34 cellular contexts compared by ENCODE assay signal in the genomic region with DNA sequence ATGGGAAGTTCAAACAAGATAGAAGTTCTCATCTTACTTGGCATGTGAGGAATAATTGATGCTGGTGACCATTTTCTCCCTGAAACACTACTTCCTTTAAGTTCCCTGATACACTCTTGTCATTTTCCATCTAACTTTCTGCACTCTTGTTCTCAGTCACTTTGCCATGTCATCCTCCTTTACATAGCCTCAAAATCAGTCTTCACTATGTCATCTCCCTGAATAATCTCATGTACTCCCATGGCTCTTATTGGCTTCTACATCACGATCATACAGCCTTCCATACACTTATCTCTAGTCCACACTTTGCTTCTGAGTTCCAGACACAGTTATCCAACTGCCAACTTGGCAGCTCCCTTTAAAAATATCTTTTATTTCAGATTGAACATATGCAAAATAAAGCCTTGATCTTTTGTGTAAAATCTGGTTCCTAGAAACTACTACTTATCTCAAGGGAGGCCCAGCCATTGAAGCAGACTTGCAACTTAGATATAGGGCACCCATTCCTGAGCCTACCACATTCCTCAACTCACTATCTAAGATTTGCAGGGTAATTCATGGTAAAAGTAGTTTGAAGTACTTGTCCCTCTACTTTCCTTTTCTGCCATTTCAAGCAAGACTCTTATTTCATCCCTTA.
"Had no signal": no experiment of that assay in that cellular context is flagged by ENCODE, and none has a peak within 500 bp of the region (broad histone marks: within the 10 kb centered on the region; RNA-seq: fewer than 3 reads in every experiment).

No MANE protein-coding gene starts in this region.

- H3K27me3 ChIP-seq: SJCRH30 had no signal

- H3K4me3 ChIP-seq: SJCRH30, SK-N-MC had no signal

- DNase-seq: activated CD4-positive, alpha-beta memory T cell treated with anti-CD3 and anti-CD28 coated beads, Interleukin-2, amount 10 ng/mL, durations not matched to agents 7 days and 5 days; activated CD4-positive, alpha-beta T cell treated with anti-CD3 and anti-CD28 coated beads for 1 hour; activated CD4-positive, alpha-beta T cell treated with anti-CD3 and anti-CD28 coated beads for 48 hours; activated CD4-positive, CD25-positive, alpha-beta regulatory T cell; activated CD8-positive, alpha-beta memory T cell treated with anti-CD3 and anti-CD28 coated beads for 24 hours; activated CD8-positive, alpha-beta memory T cell treated with anti-CD3 and anti-CD28 coated beads, Interleukin-2, amount 10 ng/mL, durations not matched to agents 7 days and 5 days; activated CD8-positive, alpha-beta memory T cell treated with anti-CD3 and anti-CD28 coated beads, Interleukin-2, amount 50 U/mL, for 48 hours; activated effector memory CD4-positive, alpha-beta T cell treated with Interleukin-2 at 50 U/mL for 16 hours; activated naive CD4-positive, alpha-beta T cell treated with anti-CD3 and anti-CD28 coated beads, Interleukin-2, amount 10 ng/mL, durations not matched to agents 7 days and 5 days; activated naive CD8-positive, alpha-beta T cell treated with anti-CD3 and anti-CD28 coated beads, Interleukin-2, amount 50 U/mL, for 24 hours; activated T-cell treated with anti-CD3 and anti-CD28 coated beads, Interleukin-2, amount 50 U/mL, for 48 hours; anterior cingulate cortex; caudate nucleus; cerebellar nuclear complex; Kasumi-1; MM.1S; MV-4-11; NCI-H1092; NCI-H1436 treated with DMSO at 0.1 percent for 48 hours; NCI-H1694 treated with DMSO at 0.1 percent for 48 hours; NCI-H2029; NCI-H510A; NCI-H526; NCI-H748 treated with DMSO at 0.1 percent for 48 hours; SHP77; SJCRH30; T1000; WERI-Rb-1 had no signal

- H3K36me3 Mint-ChIP-seq: activated CD8-positive, alpha-beta memory T cell treated with anti-CD3 and anti-CD28 coated beads, Interleukin-2, amount 10 ng/mL, durations not matched to agents 7 days and 5 days; activated naive CD4-positive, alpha-beta T cell treated with anti-CD3 and anti-CD28 coated beads, Interleukin-2, amount 10 ng/mL, durations not matched to agents 7 days and 5 days; activated naive CD8-positive, alpha-beta T cell; brain had no signal

- ATAC-seq: activated CD8-positive, alpha-beta memory T cell treated with anti-CD3 and anti-CD28 coated beads, Interleukin-2, amount 10 ng/mL, durations not matched to agents 7 days and 5 days; activated naive CD8-positive, alpha-beta T cell treated with anti-CD3 and anti-CD28 coated beads, Interleukin-2, amount 50 U/mL, for 24 hours; Panc1 had no signal

- FAIRE-seq: bronchial epithelial cell, TTC549 had no signal

- H3K4me1 Mint-ChIP-seq: activated CD4-positive, alpha-beta memory T cell treated with anti-CD3 and anti-CD28 coated beads, Interleukin-2, amount 10 ng/mL, durations not matched to agents 7 days and 5 days; activated CD8-positive, alpha-beta memory T cell treated with anti-CD3 and anti-CD28 coated beads, Interleukin-2, amount 10 ng/mL, durations not matched to agents 7 days and 5 days; activated naive CD4-positive, alpha-beta T cell treated with anti-CD3 and anti-CD28 coated beads, Interleukin-2, amount 10 ng/mL, durations not matched to agents 7 days and 5 days; activated naive CD8-positive, alpha-beta T cell treated with anti-CD3 and anti-CD28 coated beads, Interleukin-2, amount 50 U/mL, for 24 hours had no signal

- H3K9me3 ChIP-seq: SJCRH30 had no signal

- H3K36me3 ChIP-seq: SJCRH30, WERI-Rb-1 had no signal

- H3K4me3 Mint-ChIP-seq: activated CD4-positive, alpha-beta memory T cell treated with anti-CD3 and anti-CD28 coated beads, Interleukin-2, amount 10 ng/mL, durations not matched to agents 7 days and 5 days; activated CD8-positive, alpha-beta memory T cell treated with anti-CD3 and anti-CD28 coated beads, Interleukin-2, amount 10 ng/mL, durations not matched to agents 7 days and 5 days; activated naive CD4-positive, alpha-beta T cell treated with anti-CD3 and anti-CD28 coated beads, Interleukin-2, amount 10 ng/mL, durations not matched to agents 7 days and 5 days; activated naive CD8-positive, alpha-beta T cell; activated naive CD8-positive, alpha-beta T cell treated with anti-CD3 and anti-CD28 coated beads, Interleukin-2, amount 50 U/mL, for 24 hours; brain had no signal

- H3K4me1 ChIP-seq: SJCRH30 had no signal

- H3K27ac Mint-ChIP-seq: activated CD4-positive, alpha-beta memory T cell treated with anti-CD3 and anti-CD28 coated beads, Interleukin-2, amount 10 ng/mL, durations not matched to agents 7 days and 5 days; activated CD8-positive, alpha-beta memory T cell treated with anti-CD3 and anti-CD28 coated beads, Interleukin-2, amount 10 ng/mL, durations not matched to agents 7 days and 5 days; activated naive CD4-positive, alpha-beta T cell treated with anti-CD3 and anti-CD28 coated beads, Interleukin-2, amount 10 ng/mL, durations not matched to agents 7 days and 5 days; activated naive CD8-positive, alpha-beta T cell; activated naive CD8-positive, alpha-beta T cell treated with anti-CD3 and anti-CD28 coated beads, Interleukin-2, amount 50 U/mL, for 24 hours had no signal

- H3K27ac ChIP-seq: SJCRH30, SK-N-MC, WERI-Rb-1 had no signal

- H3K27me3 Mint-ChIP-seq: activated CD4-positive, alpha-beta memory T cell treated with anti-CD3 and anti-CD28 coated beads, Interleukin-2, amount 10 ng/mL, durations not matched to agents 7 days and 5 days; activated CD8-positive, alpha-beta memory T cell treated with anti-CD3 and anti-CD28 coated beads, Interleukin-2, amount 10 ng/mL, durations not matched to agents 7 days and 5 days; activated naive CD4-positive, alpha-beta T cell treated with anti-CD3 and anti-CD28 coated beads, Interleukin-2, amount 10 ng/mL, durations not matched to agents 7 days and 5 days; activated naive CD8-positive, alpha-beta T cell; activated naive CD8-positive, alpha-beta T cell treated with anti-CD3 and anti-CD28 coated beads, Interleukin-2, amount 50 U/mL, for 24 hours; brain had no signal
